7 cellular contexts compared by ENCODE assay signal in the genomic region with DNA sequence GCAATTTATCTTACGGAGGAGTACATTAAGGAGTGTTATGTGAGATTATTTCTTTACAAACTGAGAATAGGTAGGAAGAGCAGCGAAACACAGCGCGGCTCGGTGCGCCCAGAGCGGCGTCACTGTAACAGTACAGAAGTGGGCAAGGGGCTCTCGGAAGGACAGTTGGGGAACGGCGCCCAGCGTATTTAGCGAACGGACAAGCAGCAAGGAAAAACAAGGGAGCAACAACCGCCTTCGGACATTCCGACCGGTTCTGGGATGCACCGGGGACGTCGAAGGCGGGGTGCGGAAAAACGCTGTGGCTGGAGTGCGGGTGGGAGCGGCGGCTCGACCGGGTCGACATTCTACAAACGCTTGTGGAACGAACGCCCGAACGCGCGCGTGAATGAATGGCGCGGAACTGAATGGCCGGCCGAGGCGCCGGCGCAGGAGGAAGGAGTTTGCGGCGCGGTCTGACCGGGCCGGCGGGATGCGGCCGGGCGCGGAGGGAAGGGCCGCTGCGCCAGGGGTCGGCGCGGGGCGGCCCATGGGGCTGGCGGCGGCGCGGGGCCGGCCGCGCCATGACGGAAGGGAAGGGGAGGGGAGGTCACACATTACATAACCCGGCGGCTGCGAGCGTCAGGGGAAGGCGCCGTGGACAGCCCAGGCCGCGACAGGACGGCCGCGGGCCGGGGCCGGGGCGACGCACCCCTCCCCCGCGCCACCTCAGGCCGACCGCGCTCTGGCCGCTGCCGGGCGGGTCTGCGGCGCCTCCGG. TPM values are rescaled to one million over a fixed set of nuclear protein-coding genes. Genes with fewer than 3 reads are reported as not detected.
DNase-seq lines count a peak whose midpoint lies in the region; ATAC-seq and TF ChIP-seq lines count a peak whose summit lies in the region.

No MANE protein-coding gene starts in this region.

- TF ChIP-seq CTCF in HFF-Myc (IDR thresholded peaks at IDR 0.05; ENCODE audit: low read depth, low read length, missing control alignments), result no peak
- TF ChIP-seq CTCF in lower lobe of right lung (IDR thresholded peaks at IDR 0.05), result no peak

- H3K27ac Mint-ChIP-seq in activated CD4-positive, alpha-beta T cell treated with anti-CD3 and anti-CD28 coated beads, Interleukin-2, amount 10 ng/mL, durations not matched to agents 7 days and 5 days, result peak overlapping the region; percentile 97

- H3K27me3 ChIP-seq in ectodermal cell (ENCODE audit: control insufficient read depth, insufficient read depth, low read length, poor library complexity, severe bottlenecking), result no peaks in the 10 kb centered on the region
- no peaks in the 10 kb centered on the region for H3K27me3 ChIP-seq in lower lobe of right lung (ENCODE audit: low read depth)

- intact Hi-C loops in lower lobe of right lung (cut with DNase I), result no loop called here

- H3K4me1 Mint-ChIP-seq in activated CD4-positive, alpha-beta T cell treated with anti-CD3 and anti-CD28 coated beads, Interleukin-2, amount 10 ng/mL, durations not matched to agents 7 days and 5 days, result peaks cover 31% of the 10 kb centered on the region

- no peaks in the 10 kb centered on the region for H3K9me3 ChIP-seq in ectodermal cell (ENCODE audit: control insufficient read depth, low read length)
- no peaks in the 10 kb centered on the region for H3K9me3 ChIP-seq in lower lobe of right lung

- H3K4me1 ChIP-seq in ectodermal cell (ENCODE audit: control insufficient read depth, insufficient read depth, low read length), result no peaks in the 10 kb centered on the region
- H3K4me1 ChIP-seq in lower lobe of right lung, result peaks cover 40% of the 10 kb centered on the region

- peaks cover 3% of the 10 kb centered on the region for H3K36me3 Mint-ChIP-seq in activated CD4-positive, alpha-beta T cell treated with anti-CD3 and anti-CD28 coated beads, Interleukin-2, amount 10 ng/mL, durations not matched to agents 7 days and 5 days (ENCODE audit: low read depth)

- POLR2A ChIA-PET in activated CD4-positive, alpha-beta T cell treated with anti-CD3 and anti-CD28 coated beads, Interleukin-2, amount 10 ng/mL, durations not matched to agents 7 days and 5 days (lab: Charles Lee), result no interaction called here

- H3K4me3 ChIP-seq in HFF-Myc (replicated peaks; ENCODE audit: low read depth, low read length) (peak overlapping the region; percentile 88), ectodermal cell (ENCODE audit: insufficient read depth, low read depth, low read length) (peak overlapping the region; percentile 91), lower lobe of right lung (peak overlapping the region; percentile 87)

- WGBS in ectodermal cell, 2 experiments, result 0 to 1% methylated on average over 95 of the region's 95 CpGs

- no peaks in the 10 kb centered on the region for H3K9me3 Mint-ChIP-seq in activated CD4-positive, alpha-beta T cell treated with anti-CD3 and anti-CD28 coated beads, Interleukin-2, amount 10 ng/mL, durations not matched to agents 7 days and 5 days

- ATAC-seq in GM18498 (IDR thresholded peaks at IDR 0.05; ENCODE audit: unreplicated experiment) (peak; percentile 41), lower lobe of right lung (peak; percentile 69 to 74)

- DNase-seq in HFF-Myc (ENCODE audit: extremely low read depth, low read depth), result no peak
- peak; percentile 60 for DNase-seq in NAMALWA (ENCODE audit: low spot score)
- peak; percentile 43 for DNase-seq in activated CD4-positive, alpha-beta T cell treated with anti-CD3 and anti-CD28 coated beads, Interleukin-2, amount 10 ng/mL, durations not matched to agents 7 days and 5 days
- DNase-seq in lower lobe of right lung, result peak; percentile 84
- DNase-seq in stimulated activated CD8-positive, alpha-beta memory T cell treated with anti-CD3 and anti-CD28 coated beads, Interleukin-12 subunit alpha, Interleukin-12 subunit beta, amount 100 ng/mL, for 1 hour (ENCODE audit: low read depth), result peak; percentile 13

- peak overlapping the region; percentile 93 for H3K27ac ChIP-seq in ectodermal cell (ENCODE audit: insufficient read depth, low read depth, low read length, poor library complexity, severe bottlenecking)
- peak overlapping the region; percentile 95 for H3K27ac ChIP-seq in lower lobe of right lung

- no peaks in the 10 kb centered on the region for H3K36me3 ChIP-seq in ectodermal cell (ENCODE audit: control insufficient read depth, insufficient read depth, low read length)
- no peaks in the 10 kb centered on the region for H3K36me3 ChIP-seq in lower lobe of right lung

- CTCF ChIA-PET in activated CD4-positive, alpha-beta T cell treated with anti-CD3 and anti-CD28 coated beads, Interleukin-2, amount 10 ng/mL, durations not matched to agents 7 days and 5 days (lab: Charles Lee), result no interaction called here

- H3K4me3 Mint-ChIP-seq in activated CD4-positive, alpha-beta T cell treated with anti-CD3 and anti-CD28 coated beads, Interleukin-2, amount 10 ng/mL, durations not matched to agents 7 days and 5 days, result peak overlapping the region; percentile 90

- H3K27me3 Mint-ChIP-seq in activated CD4-positive, alpha-beta T cell treated with anti-CD3 and anti-CD28 coated beads, Interleukin-2, amount 10 ng/mL, durations not matched to agents 7 days and 5 days, result no peaks in the 10 kb centered on the region

RNA-seq across cellular contexts. Expression of a gene that starts 0.6 kb away (rescaled TPM):
- 10 to 100 TPM; 37.4 to 40.7 TPM for total RNA-seq in activated CD4-positive, alpha-beta T cell treated with anti-CD3 and anti-CD28 coated beads, Interleukin-2, amount 10 ng/mL, durations not matched to agents 7 days and 5 days
- polyA plus RNA-seq in ectodermal cell (2013, experiment 1 of 4), result 37.7 TPM
- polyA plus RNA-seq in ectodermal cell (2013, experiment 2 of 4), result 33.8 TPM
- polyA plus RNA-seq in ectodermal cell (2013, experiment 3 of 4), result 27.9 TPM
- polyA plus RNA-seq in ectodermal cell (2013, experiment 4 of 4), result 27.7 TPM
- total RNA-seq in lower lobe of right lung, result 50.7 TPM
